Comparison of ENCODE assay signal across 1 cellular context in the genomic region with DNA sequence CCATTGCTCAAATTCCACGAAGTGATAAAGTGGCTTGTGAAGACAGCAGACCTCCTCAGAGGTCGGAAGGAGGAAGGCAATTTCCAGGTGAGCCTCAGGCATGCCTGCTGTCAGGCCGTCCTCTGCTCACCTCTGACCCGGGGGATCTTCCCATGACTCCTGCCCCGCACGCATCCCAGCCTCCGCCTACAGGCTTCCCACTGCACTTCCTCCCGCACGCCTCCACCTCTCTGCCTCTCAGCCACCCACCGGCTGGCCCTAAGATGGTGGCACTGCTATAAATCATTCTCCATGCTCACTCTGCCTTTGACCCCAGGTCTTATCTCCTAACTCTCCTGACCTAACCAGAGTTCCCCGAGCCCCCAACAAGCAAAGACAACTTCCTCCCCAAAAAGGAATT.
TF ChIP-seq lines count a peak whose summit lies in the region.

No MANE protein-coding gene starts in this region.

TF ChIP-seq in GM23338, 12 proteins besides CTCF, POLR2A, EP300 and RAD21:
- TF ChIP-seq, protein P1, sequence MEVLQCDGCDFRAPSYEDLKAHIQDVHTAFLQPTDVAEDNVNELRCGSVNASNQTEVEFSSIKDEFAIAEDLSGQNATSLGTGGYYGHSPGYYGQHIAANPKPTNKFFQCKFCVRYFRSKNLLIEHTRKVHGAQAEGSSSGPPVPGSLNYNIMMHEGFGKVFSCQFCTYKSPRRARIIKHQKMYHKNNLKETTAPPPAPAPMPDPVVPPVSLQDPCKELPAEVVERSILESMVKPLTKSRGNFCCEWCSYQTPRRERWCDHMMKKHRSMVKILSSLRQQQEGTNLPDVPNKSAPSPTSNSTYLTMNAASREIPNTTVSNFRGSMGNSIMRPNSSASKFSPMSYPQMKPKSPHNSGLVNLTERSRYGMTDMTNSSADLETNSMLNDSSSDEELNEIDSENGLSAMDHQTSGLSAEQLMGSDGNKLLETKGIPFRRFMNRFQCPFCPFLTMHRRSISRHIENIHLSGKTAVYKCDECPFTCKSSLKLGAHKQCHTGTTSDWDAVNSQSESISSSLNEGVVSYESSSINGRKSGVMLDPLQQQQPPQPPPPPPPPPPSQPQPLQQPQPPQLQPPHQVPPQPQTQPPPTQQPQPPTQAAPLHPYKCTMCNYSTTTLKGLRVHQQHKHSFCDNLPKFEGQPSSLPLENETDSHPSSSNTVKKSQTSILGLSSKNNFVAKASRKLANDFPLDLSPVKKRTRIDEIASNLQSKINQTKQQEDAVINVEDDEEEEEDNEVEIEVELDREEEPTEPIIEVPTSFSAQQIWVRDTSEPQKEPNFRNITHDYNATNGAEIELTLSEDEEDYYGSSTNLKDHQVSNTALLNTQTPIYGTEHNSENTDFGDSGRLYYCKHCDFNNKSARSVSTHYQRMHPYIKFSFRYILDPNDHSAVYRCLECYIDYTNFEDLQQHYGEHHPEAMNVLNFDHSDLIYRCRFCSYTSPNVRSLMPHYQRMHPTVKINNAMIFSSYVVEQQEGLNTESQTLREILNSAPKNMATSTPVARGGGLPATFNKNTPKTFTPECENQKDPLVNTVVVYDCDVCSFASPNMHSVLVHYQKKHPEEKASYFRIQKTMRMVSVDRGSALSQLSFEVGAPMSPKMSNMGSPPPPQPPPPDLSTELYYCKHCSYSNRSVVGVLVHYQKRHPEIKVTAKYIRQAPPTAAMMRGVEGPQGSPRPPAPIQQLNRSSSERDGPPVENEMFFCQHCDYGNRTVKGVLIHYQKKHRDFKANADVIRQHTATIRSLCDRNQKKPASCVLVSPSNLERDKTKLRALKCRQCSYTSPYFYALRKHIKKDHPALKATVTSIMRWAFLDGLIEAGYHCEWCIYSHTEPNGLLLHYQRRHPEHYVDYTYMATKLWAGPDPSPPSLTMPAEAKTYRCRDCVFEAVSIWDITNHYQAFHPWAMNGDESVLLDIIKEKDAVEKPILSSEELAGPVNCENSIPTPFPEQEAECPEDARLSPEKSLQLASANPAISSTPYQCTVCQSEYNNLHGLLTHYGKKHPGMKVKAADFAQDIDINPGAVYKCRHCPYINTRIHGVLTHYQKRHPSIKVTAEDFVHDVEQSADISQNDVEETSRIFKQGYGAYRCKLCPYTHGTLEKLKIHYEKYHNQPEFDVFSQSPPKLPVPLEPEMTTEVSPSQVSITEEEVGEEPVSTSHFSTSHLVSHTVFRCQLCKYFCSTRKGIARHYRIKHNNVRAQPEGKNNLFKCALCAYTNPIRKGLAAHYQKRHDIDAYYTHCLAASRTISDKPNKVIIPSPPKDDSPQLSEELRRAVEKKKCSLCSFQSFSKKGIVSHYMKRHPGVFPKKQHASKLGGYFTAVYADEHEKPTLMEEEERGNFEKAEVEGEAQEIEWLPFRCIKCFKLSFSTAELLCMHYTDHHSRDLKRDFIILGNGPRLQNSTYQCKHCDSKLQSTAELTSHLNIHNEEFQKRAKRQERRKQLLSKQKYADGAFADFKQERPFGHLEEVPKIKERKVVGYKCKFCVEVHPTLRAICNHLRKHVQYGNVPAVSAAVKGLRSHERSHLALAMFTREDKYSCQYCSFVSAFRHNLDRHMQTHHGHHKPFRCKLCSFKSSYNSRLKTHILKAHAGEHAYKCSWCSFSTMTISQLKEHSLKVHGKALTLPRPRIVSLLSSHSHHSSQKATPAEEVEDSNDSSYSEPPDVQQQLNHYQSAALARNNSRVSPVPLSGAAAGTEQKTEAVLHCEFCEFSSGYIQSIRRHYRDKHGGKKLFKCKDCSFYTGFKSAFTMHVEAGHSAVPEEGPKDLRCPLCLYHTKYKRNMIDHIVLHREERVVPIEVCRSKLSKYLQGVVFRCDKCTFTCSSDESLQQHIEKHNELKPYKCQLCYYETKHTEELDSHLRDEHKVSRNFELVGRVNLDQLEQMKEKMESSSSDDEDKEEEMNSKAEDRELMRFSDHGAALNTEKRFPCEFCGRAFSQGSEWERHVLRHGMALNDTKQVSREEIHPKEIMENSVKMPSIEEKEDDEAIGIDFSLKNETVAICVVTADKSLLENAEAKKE (CRISPR knock-in tag; IDR thresholded peaks at IDR 0.05), result no peak
- TF ChIP-seq POLR2AphosphoS5 (IDR thresholded peaks at IDR 0.05; ENCODE audit: low read depth), result no peak
- no peak for TF ChIP-seq ZNF114 (CRISPR knock-in tag; IDR thresholded peaks at IDR 0.05)
- no peak for TF ChIP-seq NANOG (IDR thresholded peaks at IDR 0.05; ENCODE audit: borderline replicate concordance)
- TF ChIP-seq, protein P2, sequence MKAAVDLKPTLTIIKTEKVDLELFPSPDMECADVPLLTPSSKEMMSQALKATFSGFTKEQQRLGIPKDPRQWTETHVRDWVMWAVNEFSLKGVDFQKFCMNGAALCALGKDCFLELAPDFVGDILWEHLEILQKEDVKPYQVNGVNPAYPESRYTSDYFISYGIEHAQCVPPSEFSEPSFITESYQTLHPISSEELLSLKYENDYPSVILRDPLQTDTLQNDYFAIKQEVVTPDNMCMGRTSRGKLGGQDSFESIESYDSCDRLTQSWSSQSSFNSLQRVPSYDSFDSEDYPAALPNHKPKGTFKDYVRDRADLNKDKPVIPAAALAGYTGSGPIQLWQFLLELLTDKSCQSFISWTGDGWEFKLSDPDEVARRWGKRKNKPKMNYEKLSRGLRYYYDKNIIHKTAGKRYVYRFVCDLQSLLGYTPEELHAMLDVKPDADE (IDR thresholded peaks at IDR 0.05), result no peak
- no peak for TF ChIP-seq ZNF331 (CRISPR knock-in tag; IDR thresholded peaks at IDR 0.05; ENCODE audit: low read depth)
- no peak for TF ChIP-seq EZH2 (IDR thresholded peaks at IDR 0.05; ENCODE audit: low read depth, unreplicated experiment)
- TF ChIP-seq, protein P3, sequence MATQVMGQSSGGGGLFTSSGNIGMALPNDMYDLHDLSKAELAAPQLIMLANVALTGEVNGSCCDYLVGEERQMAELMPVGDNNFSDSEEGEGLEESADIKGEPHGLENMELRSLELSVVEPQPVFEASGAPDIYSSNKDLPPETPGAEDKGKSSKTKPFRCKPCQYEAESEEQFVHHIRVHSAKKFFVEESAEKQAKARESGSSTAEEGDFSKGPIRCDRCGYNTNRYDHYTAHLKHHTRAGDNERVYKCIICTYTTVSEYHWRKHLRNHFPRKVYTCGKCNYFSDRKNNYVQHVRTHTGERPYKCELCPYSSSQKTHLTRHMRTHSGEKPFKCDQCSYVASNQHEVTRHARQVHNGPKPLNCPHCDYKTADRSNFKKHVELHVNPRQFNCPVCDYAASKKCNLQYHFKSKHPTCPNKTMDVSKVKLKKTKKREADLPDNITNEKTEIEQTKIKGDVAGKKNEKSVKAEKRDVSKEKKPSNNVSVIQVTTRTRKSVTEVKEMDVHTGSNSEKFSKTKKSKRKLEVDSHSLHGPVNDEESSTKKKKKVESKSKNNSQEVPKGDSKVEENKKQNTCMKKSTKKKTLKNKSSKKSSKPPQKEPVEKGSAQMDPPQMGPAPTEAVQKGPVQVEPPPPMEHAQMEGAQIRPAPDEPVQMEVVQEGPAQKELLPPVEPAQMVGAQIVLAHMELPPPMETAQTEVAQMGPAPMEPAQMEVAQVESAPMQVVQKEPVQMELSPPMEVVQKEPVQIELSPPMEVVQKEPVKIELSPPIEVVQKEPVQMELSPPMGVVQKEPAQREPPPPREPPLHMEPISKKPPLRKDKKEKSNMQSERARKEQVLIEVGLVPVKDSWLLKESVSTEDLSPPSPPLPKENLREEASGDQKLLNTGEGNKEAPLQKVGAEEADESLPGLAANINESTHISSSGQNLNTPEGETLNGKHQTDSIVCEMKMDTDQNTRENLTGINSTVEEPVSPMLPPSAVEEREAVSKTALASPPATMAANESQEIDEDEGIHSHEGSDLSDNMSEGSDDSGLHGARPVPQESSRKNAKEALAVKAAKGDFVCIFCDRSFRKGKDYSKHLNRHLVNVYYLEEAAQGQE (IDR thresholded peaks at IDR 0.05; ENCODE audit: unreplicated experiment), result no peak
- no peak for TF ChIP-seq CREB1 (CRISPR knock-in tag; IDR thresholded peaks at IDR 0.05; ENCODE audit: low read depth)
